ENCODE assay signal across 9 cellular contexts in the genomic region with DNA sequence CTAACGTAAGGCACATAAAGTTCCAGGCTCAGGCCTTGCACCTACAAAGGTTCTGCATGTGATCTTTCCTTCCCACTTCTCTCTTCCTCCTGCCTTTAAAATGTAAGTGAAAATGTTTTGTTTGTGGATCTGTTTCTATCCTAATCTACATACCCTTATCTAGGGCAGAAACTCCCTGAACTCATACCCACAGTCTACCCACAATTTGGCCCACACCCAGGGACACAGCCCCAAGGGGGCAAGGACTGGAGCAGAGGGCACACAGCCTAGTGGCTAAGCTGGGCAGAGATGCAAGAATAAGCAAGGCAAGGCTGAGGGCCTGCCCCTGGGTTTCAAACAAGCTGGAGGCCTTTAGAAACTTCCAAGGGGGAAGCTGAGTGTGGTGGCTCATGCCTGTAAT.
DNase-seq lines count a peak whose midpoint lies in the region; ATAC-seq and TF ChIP-seq lines count a peak whose summit lies in the region.
"Had no signal": no experiment of that assay in that cellular context is flagged by ENCODE, and none has a peak within 500 bp of the region (broad histone marks: within the 10 kb centered on the region; RNA-seq: fewer than 3 reads in every experiment).

No MANE protein-coding gene starts in this region.

- peaks cover 42% of the 10 kb centered on the region for H3K4me1 Mint-ChIP-seq in MCF 10A (ENCODE audit: insufficient read depth, unreplicated experiment)

- no peaks in the 10 kb centered on the region for H3K27me3 Mint-ChIP-seq in MCF 10A (ENCODE audit: insufficient read depth, unreplicated experiment)
- H3K27me3 Mint-ChIP-seq: B cell had no signal

- H3K4me3 ChIP-seq in breast epithelium (no peak overlapping the region), duodenal mucosa (ENCODE audit: low read depth in 1 of 2, low read length in 2 of 2) (no peak overlapping the region), vagina (no peak overlapping the region)

- TF ChIP-seq POLR2A in breast epithelium (IDR thresholded peaks at IDR 0.05) (no peak), vagina (IDR thresholded peaks at IDR 0.05) (no peak)

- H3K9ac ChIP-seq in duodenal mucosa (ENCODE audit: low read depth in 1 of 2, low read length in 2 of 2), result no peak overlapping the region

- DNase-seq in breast epithelium (ENCODE audit: low spot score in 2 of 2) (no peak), MCF 10A (ENCODE audit: unreplicated experiment) (no peak), myocyte (ENCODE audit: low read depth) (peak; percentile 50), vagina (ENCODE audit: extremely low spot score in 2 of 2) (no peak), GM19240 (ENCODE audit: insufficient read length, low spot score) (no peak)
- no peak for DNase-seq in stimulated activated CD8-positive, alpha-beta memory T cell treated with anti-CD3 and anti-CD28 coated beads, Interleukin-4, amount 100 ng/mL, for 48 hours

- POLR2A ChIA-PET in MCF 10A (lab: Yijun Ruan, JAX), result interaction anchor here (0.9 to 2.5 kb wide), 7 partner anchors 11 to 158 kb away, joined by 3 to 8 read pairs (median 3); no protein-coding TSS in a partner anchor

- H3K9me3 ChIP-seq in breast epithelium, result peaks cover 0 to 6% of the 10 kb centered on the region in 2 donors
- peaks cover 0 to 6% of the 10 kb centered on the region in 2 donors for H3K9me3 ChIP-seq in duodenal mucosa (ENCODE audit: control insufficient read depth in 1 of 2, low read length in 2 of 2)
- no peaks in the 10 kb centered on the region for H3K9me3 ChIP-seq in vagina

- no TSS peak for BruUV-seq in MCF 10A (replicated peaks; lab: Mats Ljungman, UMichigan)

- no peaks in the 10 kb centered on the region for H3K9me3 Mint-ChIP-seq in MCF 10A (ENCODE audit: unreplicated experiment)

- H3K27me3 ChIP-seq in breast epithelium (no peaks in the 10 kb centered on the region), duodenal mucosa (ENCODE audit: control insufficient read depth in 1 of 2, insufficient read depth in 2 of 2, low read length in 2 of 2) (no peaks in the 10 kb centered on the region), vagina (no peaks in the 10 kb centered on the region)

- H3K27ac ChIP-seq in breast epithelium (peak overlapping the region; percentile 93 to 96), duodenal mucosa (ENCODE audit: low read depth, low read length) (peak overlapping the region; percentile 76), vagina (peak overlapping the region; percentile 74)

- H3K36me3 ChIP-seq in breast epithelium (no peaks in the 10 kb centered on the region), duodenal mucosa (ENCODE audit: control insufficient read depth in 1 of 2, insufficient read depth in 2 of 2, low read length in 2 of 2) (no peaks in the 10 kb centered on the region), vagina (no peaks in the 10 kb centered on the region)

- H3K4me1 ChIP-seq in breast epithelium, result peaks cover 16 to 23% of the 10 kb centered on the region in 2 donors
- peaks cover 32 to 43% of the 10 kb centered on the region in 2 donors for H3K4me1 ChIP-seq in duodenal mucosa (ENCODE audit: control insufficient read depth in 1 of 2, insufficient read depth in 2 of 2, low read length in 2 of 2)
- H3K4me1 ChIP-seq in vagina, result peaks cover 42% of the 10 kb centered on the region

- no peak overlapping the region for H3K4me3 Mint-ChIP-seq in MCF 10A (ENCODE audit: unreplicated experiment)
- H3K4me3 Mint-ChIP-seq: B cell had no signal

- peaks cover 6% of the 10 kb centered on the region for H3K36me3 Mint-ChIP-seq in MCF 10A (ENCODE audit: insufficient read depth, unreplicated experiment)

- CTCF ChIA-PET in MCF 10A (lab: Yijun Ruan, JAX), result interaction anchor here (0.6 to 1.6 kb wide), 5 partner anchors 9 to 138 kb away, joined by 3 to 7 read pairs (median 4); no protein-coding TSS in a partner anchor

- intact Hi-C loops in breast epithelium (cut with DNase I; ENCODE audit: low total_unique reads), result no loop called here
- intact Hi-C loops in MCF 10A (cut with micrococcal nuclease), result loop anchor here (10.0 kb wide), 1 partner anchor 75 kb away; no protein-coding TSS in a partner anchor
- intact Hi-C loops in vagina (cut with DNase I), result loop anchor here (5.0 kb wide), 1 partner anchor 52 kb away; no protein-coding TSS in a partner anchor

- ATAC-seq in HG03025 (IDR thresholded peaks at IDR 0.05; ENCODE audit: low FRiP score, unreplicated experiment), result no peak

- TF ChIP-seq CTCF in breast epithelium (IDR thresholded peaks at IDR 0.05), result no peak
- no peak for TF ChIP-seq CTCF in MCF 10A (IDR thresholded peaks at IDR 0.05; ENCODE audit: unreplicated experiment)
- TF ChIP-seq CTCF in vagina (IDR thresholded peaks at IDR 0.05), result no peak

- no peak overlapping the region for H3K27ac Mint-ChIP-seq in MCF 10A (ENCODE audit: low read depth, unreplicated experiment)
- H3K27ac Mint-ChIP-seq: B cell had no signal
